7 cellular contexts compared by ENCODE assay signal in the genomic region with DNA sequence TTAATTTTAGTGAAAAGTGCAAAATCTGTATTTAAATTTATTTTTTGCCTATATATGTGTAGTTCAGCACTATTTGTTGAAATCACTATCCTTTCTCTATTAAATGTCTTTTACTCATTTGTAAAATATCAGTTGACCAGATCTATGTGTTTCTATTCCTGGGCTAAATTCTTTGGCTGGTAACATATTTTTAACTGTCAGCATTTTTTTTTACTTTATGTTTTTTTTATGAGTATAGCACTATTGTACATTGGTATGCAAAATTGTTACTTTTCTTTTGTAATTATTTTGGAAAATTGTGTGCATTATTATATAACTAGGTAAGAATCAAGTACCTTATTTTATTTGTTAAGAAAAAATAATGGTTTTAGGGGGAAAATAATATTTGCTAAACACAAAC.
"Had no signal": no experiment of that assay in that cellular context is flagged by ENCODE, and none has a peak within 500 bp of the region (broad histone marks: within the 10 kb centered on the region; RNA-seq: fewer than 3 reads in every experiment).

No MANE protein-coding gene starts in this region.

- H2AFZ ChIP-seq: GM23338 had no signal

- DNase-seq: H9, HCEC 1CT, KBM-7 had no signal

- H3K4me3 ChIP-seq: GM23338 had no signal

- FAIRE-seq: H1, H54, HTR-8/SVneo had no signal

- ATAC-seq: GM23338 had no signal

- H3K4me2 ChIP-seq: GM23338 had no signal
